In genomic region chr17:55726440-55726839, GRCh38 we compare ENCODE assay signal across 9 cellular contexts. TPM values are rescaled to one million over a fixed set of nuclear protein-coding genes. Genes with fewer than 3 reads are reported as not detected.
DNase-seq lines count a peak whose midpoint lies in the region; ATAC-seq and TF ChIP-seq lines count a peak whose summit lies in the region.
"Had no signal": no experiment of that assay in that cellular context is flagged by ENCODE, and none has a peak within 500 bp of the region (broad histone marks: within the 10 kb centered on the region; RNA-seq: fewer than 3 reads in every experiment).

No MANE protein-coding gene starts in this region.

- H3K9me2 ChIP-seq in GM23248 (ENCODE audit: insufficient read depth) = no peaks in the 10 kb centered on the region

- no peak for TF ChIP-seq CTCF in Caco-2 (IDR thresholded peaks at IDR 0.05; ENCODE audit: insufficient read depth in 1 of 2, low read depth in 1 of 2, low read length in 1 of 2, severe bottlenecking in 1 of 2, unreplicated experiment in 1 of 2)

- no peaks in the 10 kb centered on the region for H3K9me3 Mint-ChIP-seq in Caco-2 (ENCODE audit: unreplicated experiment)
- H3K9me3 Mint-ChIP-seq: activated CD8-positive, alpha-beta T cell treated with anti-CD3 and anti-CD28 coated beads for 36 hours had no signal

- H3K9ac ChIP-seq in GM23248 (no peak overlapping the region), stomach smooth muscle (ENCODE audit: low read length in 2 of 2) (no peak overlapping the region)

- intact Hi-C loops in Caco-2 (cut with micrococcal nuclease; ENCODE audit: unreplicated experiment) = loop anchor here (5.0 kb wide), 1 partner anchor 36 kb away; no protein-coding TSS in a partner anchor

- H3K9me3 ChIP-seq in GM23248 (ENCODE audit: low read depth) (no peaks in the 10 kb centered on the region), stomach smooth muscle (ENCODE audit: control insufficient read depth in 2 of 2, low read length in 2 of 2) (no peaks in the 10 kb centered on the region), Caco-2 (peaks cover 5% of the 10 kb centered on the region; the same call in 1 of the 2 replicates)

- peak overlapping the region; percentile 14; the same call in 1 of the 2 replicates for H3K27ac ChIP-seq in GM23248
- H3K27ac ChIP-seq in stomach smooth muscle (ENCODE audit: low read length) = peak overlapping the region; percentile 84

- H3K79me2 ChIP-seq in GM23248 (ENCODE audit: insufficient read depth) = no peaks in the 10 kb centered on the region

- H3K27me3 ChIP-seq in GM23248 (replicated peaks; ENCODE audit: insufficient read depth) (no peaks in the 10 kb centered on the region), stomach smooth muscle (ENCODE audit: control insufficient read depth in 1 of 2, insufficient read depth in 2 of 2, low read length in 2 of 2) (no peaks in the 10 kb centered on the region), Caco-2 (replicated peaks; ENCODE audit: control insufficient read depth, insufficient read depth, low read length) (no peaks in the 10 kb centered on the region)

- peak; percentile 92 for DNase-seq in GM23248
- peak; percentile 99 for DNase-seq in fibroblast of the conjunctiva (ENCODE audit: low read depth)
- no peak for DNase-seq in Kasumi-1 (lab: John Stamatoyannopoulos, UW)
- DNase-seq in MV-4-11 (lab: John Stamatoyannopoulos, UW) = no peak
- DNase-seq in Caco-2 = no peak
- DNase-seq: activated CD8-positive, alpha-beta T cell treated with anti-CD3 and anti-CD28 coated beads for 36 hours had no signal

- no peaks in the 10 kb centered on the region for H3K36me3 ChIP-seq in GM23248 (ENCODE audit: low read depth)
- H3K36me3 ChIP-seq in stomach smooth muscle (ENCODE audit: control insufficient read depth in 2 of 2, insufficient read depth in 2 of 2, low read length in 2 of 2) = no peaks in the 10 kb centered on the region
- H3K36me3 ChIP-seq in Caco-2 (ENCODE audit: control insufficient read depth, insufficient read depth, low read length) = no peaks in the 10 kb centered on the region

- peak overlapping the region; percentile 49 for H3K4me2 ChIP-seq in GM23248 (ENCODE audit: unreplicated experiment)

- POLR2A ChIA-PET in Caco-2 (lab: Charles Lee) = no interaction called here

- no peak overlapping the region for H3K27ac Mint-ChIP-seq in Caco-2 (ENCODE audit: unreplicated experiment)
- H3K27ac Mint-ChIP-seq: activated CD8-positive, alpha-beta T cell treated with anti-CD3 and anti-CD28 coated beads for 36 hours had no signal

- peaks cover 48% of the 10 kb centered on the region for H3K4me1 ChIP-seq in GM23248 (ENCODE audit: insufficient read depth)
- peaks cover 41% of the 10 kb centered on the region for H3K4me1 ChIP-seq in stomach smooth muscle (ENCODE audit: control insufficient read depth, insufficient read depth, low read length)
- no peaks in the 10 kb centered on the region for H3K4me1 ChIP-seq in Caco-2

- peaks cover 34% of the 10 kb centered on the region for H3F3A ChIP-seq in GM23248 (ENCODE audit: insufficient read depth)

- H3K36me3 Mint-ChIP-seq in Caco-2 (ENCODE audit: insufficient read depth, unreplicated experiment) = no peaks in the 10 kb centered on the region

- BruUV-seq in Caco-2 (replicated peaks; lab: Mats Ljungman, UMichigan) = no TSS peak

- H3K4me3 ChIP-seq in GM23248 (peak overlapping the region; percentile 7; the same call in 1 of the 2 replicates), stomach smooth muscle (ENCODE audit: low read length in 2 of 2) (peak overlapping the region in 1 of 2 donors; percentile 10), Caco-2 (ENCODE audit: low read depth, low read length) (no peak overlapping the region)

- 0 out of 2 replicates have a peak overlapping the region, but pooled peaks have one; percentile 35 for H2AFZ ChIP-seq in GM23248

- WGBS in GM23248 (ENCODE audit: low coverage in 1 of 2, low lambda C conversion rate in 2 of 2, missing lambda C conversion rate in 2 of 2), 2 experiments = 0 to 9% methylated on average over 2 of the region's 2 CpGs

- ATAC-seq in HG03108 (IDR thresholded peaks at IDR 0.05; ENCODE audit: unreplicated experiment) = no peak
- ATAC-seq: activated CD8-positive, alpha-beta T cell treated with anti-CD3 and anti-CD28 coated beads for 36 hours had no signal

- peaks cover 31% of the 10 kb centered on the region for H3K27me3 Mint-ChIP-seq in Caco-2 (ENCODE audit: insufficient read depth, unreplicated experiment)

- no peaks in the 10 kb centered on the region for H4K20me1 ChIP-seq in GM23248 (ENCODE audit: insufficient read depth)

- no peaks in the 10 kb centered on the region for H3K4me1 Mint-ChIP-seq in Caco-2 (ENCODE audit: low read depth, unreplicated experiment)

- H3K4me3 Mint-ChIP-seq in Caco-2 (ENCODE audit: unreplicated experiment) = no peak overlapping the region
- H3K4me3 Mint-ChIP-seq: activated CD8-positive, alpha-beta T cell treated with anti-CD3 and anti-CD28 coated beads for 36 hours had no signal

- CTCF ChIA-PET in Caco-2 (lab: Charles Lee) = no interaction called here

- in situ Hi-C loops in GM23248 (cut with MboI) = no loop called here

TF ChIP-seq in PFSK-1, 5 proteins besides CTCF, POLR2A, EP300 and RAD21:
- peak; percentile 30; the same call in 1 of the 2 replicates for TF ChIP-seq SIN3A (IDR thresholded peaks at IDR 0.05; ENCODE audit: borderline replicate concordance, insufficient read depth, low read length)
- TF ChIP-seq TAF1 (IDR thresholded peaks at IDR 0.05; ENCODE audit: borderline replicate concordance, insufficient read depth, low read length) = no peak
- TF ChIP-seq REST (IDR thresholded peaks at IDR 0.05; ENCODE audit: insufficient read depth in 1 of 2, low read depth in 2 of 2, low read length in 2 of 2) = 0 out of 4 replicates have a peak, but pooled peaks of 1 of the 2 experiments have one; percentile 23
- no peak for TF ChIP-seq FOXP2 (optimal IDR thresholded peaks at IDR 0.05; ENCODE audit: borderline replicate concordance, extremely low read depth, extremely low read length, insufficient read depth)

RNA-seq across cellular contexts. Expression of gene TMEM100, which starts 3.8 kb away (rescaled TPM):
- total RNA-seq in GM23248 (2014; rRNA removed; shearing (Covaris generic)) = 0.76 TPM in 1 of 2 replicates, not detected in the other
- 0.18 TPM in 1 of 2 replicates, not detected in the other for polyA plus RNA-seq in GM23248 (2016; fragmentation: Nextera tagmentation; extraction: Ambion mirVana)
- 36.2 TPM for polyA plus RNA-seq in PFSK-1 (2012; ENCODE audit: insufficient read length, low read depth)
- total RNA-seq in Caco-2 (2022) = not detected in 2 replicates
- total RNA-seq: activated CD8-positive, alpha-beta T cell treated with anti-CD3 and anti-CD28 coated beads for 36 hours had no signal

RNA-seq across cellular contexts. Expression of gene PCTP, which starts 24.4 kb away (rescaled TPM):
- total RNA-seq in GM23248 (2014; rRNA removed; shearing (Covaris generic)) = 6.9 and 13.2 TPM in 2 replicates
- polyA plus RNA-seq in GM23248 (2016; fragmentation: Nextera tagmentation; extraction: Ambion mirVana) = 7.9 and 8.0 TPM in 2 replicates
- 18.5 TPM for polyA plus RNA-seq in PFSK-1 (2012; ENCODE audit: insufficient read length, low read depth)
- 15.7 and 16.7 TPM in 2 replicates for total RNA-seq in Caco-2 (2022)

Comparison
In these comparisons a context has a peak if more than half of its experiments do, and no peak if none do; other contexts are left out.
1. DNase-seq: peak in GM23248 (single experiment) and fibroblast of the conjunctiva (single experiment); none in Kasumi-1 (0 of 2), MV-4-11 (single experiment) and Caco-2 (0 of 2).